In genomic region chr7:68309271-68309670, GRCh38 we compare ENCODE assay signal across 28 cellular contexts.
DNase-seq lines count a peak whose midpoint lies in the region; ATAC-seq, FAIRE-seq and TF ChIP-seq lines count a peak whose summit lies in the region.
"Had no signal": no experiment of that assay in that cellular context is flagged by ENCODE, and none has a peak within 500 bp of the region (broad histone marks: within the 10 kb centered on the region; RNA-seq: fewer than 3 reads in every experiment).

No MANE protein-coding gene starts in this region.

- no peaks in the 10 kb centered on the region for H3K23me2 ChIP-seq in H1 (ENCODE audit: low read depth, low read length)

- FAIRE-seq in D721Med (lab: Jason Lieb, UNC) (peak; percentile 11), H1 (lab: Jason Lieb, UNC) (no peak)
- FAIRE-seq: A549, G401.6, GM12891, GM19239 had no signal

- ATAC-seq in natural killer cell (no peak), GM21786 (IDR thresholded peaks at IDR 0.05; ENCODE audit: unreplicated experiment) (no peak), HG03135 (IDR thresholded peaks at IDR 0.05; ENCODE audit: unreplicated experiment) (no peak)
- ATAC-seq: A549; CD8-positive, alpha-beta T cell had no signal

- H3K18ac ChIP-seq in H1 (ENCODE audit: extremely low read depth, low read length) = no peak overlapping the region

- H3K27ac ChIP-seq in H1 (ENCODE audit: low read depth, low read length) (no peak overlapping the region), spleen (no peak overlapping the region)
- H3K27ac ChIP-seq: 22Rv1; A549; BLaER1 treated with 17β-estradiol and CSF1 and Interleukin-3, amounts not matched to agents 10 nM and 100 nM; C4-2B had no signal

- no peak overlapping the region for H3K27ac Mint-ChIP-seq in natural killer cell
- H3K27ac Mint-ChIP-seq: B cell; CD4-positive, alpha-beta T cell; CD8-positive, alpha-beta T cell had no signal

- H3K27me3 ChIP-seq in H1 (replicated peaks in 1 of 4; ENCODE audit: control insufficient read depth in 3 of 4, extremely low read depth in 1 of 4, insufficient read depth in 3 of 4, low read length in 3 of 4) = no peaks in the 10 kb centered on the region
- peaks cover 0 to 3% (median 0%) of the 10 kb centered on the region in 7 donors for H3K27me3 ChIP-seq in spleen (replicated peaks in 1 of 7)
- H3K27me3 ChIP-seq: BLaER1 treated with 17β-estradiol and CSF1 and Interleukin-3, amounts not matched to agents 10 nM and 100 nM had no signal

- no peak overlapping the region for H3K4me2 ChIP-seq in H1 (ENCODE audit: insufficient read depth in 1 of 2, low read depth in 2 of 2, low read length in 2 of 2)
- H3K4me2 ChIP-seq: A549; BLaER1 treated with 17β-estradiol and CSF1 and Interleukin-3, amounts not matched to agents 10 nM and 100 nM had no signal

- no peaks in the 10 kb centered on the region for H4K20me1 ChIP-seq in H1 (replicated peaks in 1 of 2; ENCODE audit: control insufficient read depth in 1 of 2, insufficient read depth in 2 of 2, low read length in 2 of 2)
- H4K20me1 ChIP-seq: BLaER1 treated with 17β-estradiol and CSF1 and Interleukin-3, amounts not matched to agents 10 nM and 100 nM had no signal

- no peak for TF ChIP-seq RAD21 in H1 (IDR thresholded peaks at IDR 0.05 in 1 of 2, conservative IDR thresholded peaks at IDR 0.05 in 1 of 2; ENCODE audit: low read depth in 2 of 2, low read length in 2 of 2)

- CTCF ChIA-PET in H1 (lab: Charles Lee; ENCODE audit: partially characterized antibody) = no interaction called here

- H3K36me3 Mint-ChIP-seq in natural killer cell = no peaks in the 10 kb centered on the region
- H3K36me3 Mint-ChIP-seq: CD8-positive, alpha-beta T cell had no signal

- intact Hi-C loops in natural killer cell (cut with micrococcal nuclease) (no loop called here), spleen (cut with DNase I; ENCODE audit: low total_unique reads) (no loop called here)

- H3K4ac ChIP-seq in H1 (replicated peaks; ENCODE audit: insufficient read length, low read depth, low read length) = no peak overlapping the region

- no peaks in the 10 kb centered on the region for H3K4me1 Mint-ChIP-seq in natural killer cell
- H3K4me1 Mint-ChIP-seq: B cell had no signal

- no peaks in the 10 kb centered on the region for H3K79me2 ChIP-seq in H1 (ENCODE audit: control insufficient read depth in 1 of 2, insufficient read depth in 2 of 2, low read length in 2 of 2)

- peaks cover 12 to 16% of the 10 kb centered on the region in 2 donors for H3K9me3 Mint-ChIP-seq in natural killer cell

- TF ChIP-seq POLR2A in H1 (IDR thresholded peaks at IDR 0.05; ENCODE audit: control extremely low read depth in 1 of 2, low read depth in 2 of 2, low read length in 2 of 2) (no peak), spleen (IDR thresholded peaks at IDR 0.05) (no peak)

- H2AFZ ChIP-seq in H1 (ENCODE audit: low read length) = 0 out of 2 replicates have a peak overlapping the region, but pooled peaks have one; percentile 41

- no peaks in the 10 kb centered on the region for H3K27me3 Mint-ChIP-seq in natural killer cell (ENCODE audit: low read depth in 2 of 2)
- H3K27me3 Mint-ChIP-seq: B cell; CD4-positive, alpha-beta T cell had no signal

- no peak overlapping the region for H3K23ac ChIP-seq in H1 (ENCODE audit: insufficient read length)

- H3K9me3 ChIP-seq in H1 (ENCODE audit: insufficient read depth in 2 of 2, low read depth in 1 of 2, low read length in 1 of 2) (no peaks in the 10 kb centered on the region), spleen (peaks cover 0 to 43% (median 4%) of the 10 kb centered on the region in 8 donors)
- H3K9me3 ChIP-seq: A549, Caco-2 had no signal

- no peak overlapping the region for H2BK5ac ChIP-seq in H1 (ENCODE audit: low read depth, low read length)

- H3K9ac ChIP-seq in H1 (replicated peaks in 1 of 4; ENCODE audit: extremely low read depth in 1 of 4, low read depth in 3 of 4, low read length in 3 of 4) = no peak overlapping the region
- H3K9ac ChIP-seq: BLaER1 treated with 17β-estradiol and CSF1 and Interleukin-3, amounts not matched to agents 10 nM and 100 nM had no signal

- H3K14ac ChIP-seq in H1 (ENCODE audit: insufficient read length) = no peak overlapping the region

- H3K4me3 Mint-ChIP-seq in natural killer cell = no peak overlapping the region
- H3K4me3 Mint-ChIP-seq: B cell; CD4-positive, alpha-beta T cell; CD8-positive, alpha-beta T cell had no signal

- H4K5ac ChIP-seq in H1 (ENCODE audit: insufficient read length, low read depth, low read length) = no peak overlapping the region

- WGBS in H1 (ENCODE audit: extremely low coverage in 1 of 2, insufficient coverage in 1 of 2, insufficient read length in 1 of 2, insufficient replicate concordance in 2 of 2, low coverage in 1 of 2, low lambda C conversion rate in 2 of 2, missing lambda C conversion rate in 1 of 2), 2 experiments = 91% methylated on average over 2 of the region's 2 CpGs; no CpG with 5 or more reads in 1 of the 2 experiments
- 71 to 92% (median 76%) methylated on average over 2 of the region's 2 CpGs for WGBS in spleen, 5 donors

- H3K56ac ChIP-seq in H1 (replicated peaks; ENCODE audit: insufficient read length, low read depth, low read length) = no peak overlapping the region

- H4K91ac ChIP-seq in H1 (replicated peaks; ENCODE audit: insufficient read length, low read length) = no peak overlapping the region

- no peaks in the 10 kb centered on the region for H3K4me1 ChIP-seq in H1 (replicated peaks in 1 of 4; ENCODE audit: control insufficient read depth in 3 of 4, insufficient read depth in 4 of 4, low read length in 3 of 4)
- H3K4me1 ChIP-seq in spleen = peaks cover 0 to 5% (median 0%) of the 10 kb centered on the region in 6 donors
- H3K4me1 ChIP-seq: BLaER1 treated with 17β-estradiol and CSF1 and Interleukin-3, amounts not matched to agents 10 nM and 100 nM; Caco-2 had no signal

- POLR2A ChIA-PET in H1 (lab: Charles Lee; ENCODE audit: partially characterized antibody) = no interaction called here

- H2BK20ac ChIP-seq in H1 (ENCODE audit: low read length) = no peak overlapping the region

- H3K79me1 ChIP-seq in H1 (ENCODE audit: low read depth, low read length) = no peaks in the 10 kb centered on the region

- H2AK5ac ChIP-seq in H1 (ENCODE audit: low read depth, low read length) = no peak overlapping the region

- DNase-seq in D721Med (ENCODE audit: insufficient read length, low spot score) (no peak), M059J (ENCODE audit: low read depth) (peak; percentile 41), cerebellar cortex (ENCODE audit: low spot score) (peak; percentile 27), H1 (ENCODE audit: low read depth in 1 of 2, low spot score in 2 of 2) (no peak), natural killer cell (no peak), spleen (no peak)
- DNase-seq: AML-193; Caco-2; Calu3; CD4-positive, alpha-beta T cell; CD8-positive, alpha-beta T cell; DMS 273 treated with DMSO at 0.1 percent for 48 hours; DMS153; DMS53; DMS79; DND-41; EL; GF-D8 had no signal

- no peak overlapping the region; the same call in 1 of the 2 replicates for H2BK12ac ChIP-seq in H1 (ENCODE audit: low read depth, low read length)

- no peak for TF ChIP-seq CTCF in D721Med (IDR thresholded peaks at IDR 0.05; ENCODE audit: insufficient read depth, missing control alignments)
- TF ChIP-seq CTCF in H1 (IDR thresholded peaks at IDR 0.05; ENCODE audit: control extremely low read depth in 1 of 3, insufficient read depth in 1 of 3, low read depth in 1 of 3, low read length in 3 of 3) = no peak
- TF ChIP-seq CTCF in natural killer cell (IDR thresholded peaks at IDR 0.05) = no peak
- TF ChIP-seq CTCF in spleen (IDR thresholded peaks at IDR 0.05 in 8 of 11, conservative IDR thresholded peaks at IDR 0.05 in 3 of 11) = no peak

- H4K8ac ChIP-seq in H1 (ENCODE audit: extremely low read depth, insufficient read depth, low read length) = no peak overlapping the region

- no peak overlapping the region for H2BK15ac ChIP-seq in H1 (ENCODE audit: low read length)

- H3K4me3 ChIP-seq in H1 (ENCODE audit: extremely low read depth in 1 of 4, insufficient read depth in 2 of 4, low read depth in 3 of 4, low read length in 4 of 4) = no peak overlapping the region
- no peak overlapping the region for H3K4me3 ChIP-seq in spleen
- H3K4me3 ChIP-seq: A549; BLaER1 treated with 17β-estradiol and CSF1 and Interleukin-3, amounts not matched to agents 10 nM and 100 nM had no signal

- no peaks in the 10 kb centered on the region for H3K36me3 ChIP-seq in H1 (ENCODE audit: control insufficient read depth in 2 of 4, insufficient read depth in 4 of 4, low read length in 3 of 4)
- no peaks in the 10 kb centered on the region for H3K36me3 ChIP-seq in spleen
- H3K36me3 ChIP-seq: BLaER1 treated with 17β-estradiol and CSF1 and Interleukin-3, amounts not matched to agents 10 nM and 100 nM had no signal

- no peak overlapping the region for H2BK120ac ChIP-seq in H1 (replicated peaks; ENCODE audit: low read depth, low read length)

- TF ChIP-seq EP300 in H1 (IDR thresholded peaks at IDR 0.05; ENCODE audit: borderline replicate concordance in 1 of 2, low read depth in 2 of 2, low read length in 2 of 2) = no peak

TF ChIP-seq in H1, 55 proteins besides CTCF, POLR2A, EP300 and RAD21:
- TF ChIP-seq CBX8 (IDR thresholded peaks at IDR 0.05; ENCODE audit: borderline replicate concordance, low read depth, low read length) (no peak), CTBP2 (IDR thresholded peaks at IDR 0.05; ENCODE audit: borderline replicate concordance, insufficient read depth, insufficient read length, low read length) (no peak), TEAD4 (IDR thresholded peaks at IDR 0.05; ENCODE audit: low read depth, low read length) (no peak), FOSL1 (IDR thresholded peaks at IDR 0.05; ENCODE audit: insufficient read depth, low read depth, low read length) (no peak), BACH1 (IDR thresholded peaks at IDR 0.05; ENCODE audit: low read length) (no peak), EGR1 (IDR thresholded peaks at IDR 0.05; ENCODE audit: borderline replicate concordance, low read depth, low read length) (no peak), SIRT6 (IDR thresholded peaks at IDR 0.05; ENCODE audit: low read length) (no peak), NANOG (IDR thresholded peaks at IDR 0.05; ENCODE audit: insufficient read depth, low read depth, low read length, poor library complexity, severe bottlenecking) (no peak)
- TF ChIP-seq, protein P1, sequence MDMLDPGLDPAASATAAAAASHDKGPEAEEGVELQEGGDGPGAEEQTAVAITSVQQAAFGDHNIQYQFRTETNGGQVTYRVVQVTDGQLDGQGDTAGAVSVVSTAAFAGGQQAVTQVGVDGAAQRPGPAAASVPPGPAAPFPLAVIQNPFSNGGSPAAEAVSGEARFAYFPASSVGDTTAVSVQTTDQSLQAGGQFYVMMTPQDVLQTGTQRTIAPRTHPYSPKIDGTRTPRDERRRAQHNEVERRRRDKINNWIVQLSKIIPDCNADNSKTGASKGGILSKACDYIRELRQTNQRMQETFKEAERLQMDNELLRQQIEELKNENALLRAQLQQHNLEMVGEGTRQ (IDR thresholded peaks at IDR 0.05; ENCODE audit: low read length) = no peak

Comparison
In these comparisons a context has a peak if more than half of its experiments do, and no peak if none do; other contexts are left out.
1. DNase-seq: peak in M059J (single experiment) and cerebellar cortex (single experiment); none in D721Med (single experiment), H1 (0 of 2), natural killer cell (single experiment) and spleen (single experiment).